ENCODE assay signal across 8 cellular contexts in genomic region chr13:98977568-98978270, GRCh38. TPM values are rescaled to one million over a fixed set of nuclear protein-coding genes. Genes with fewer than 3 reads are reported as not detected.
DNase-seq lines count a peak whose midpoint lies in the region; ATAC-seq and TF ChIP-seq lines count a peak whose summit lies in the region.

Gene DOCK9, minus strand, starts transcription at chr13:98978064. Its CDS starts 155 bp downstream, at chr13:98977909.

- H3K9me3 ChIP-seq in liver (ENCODE audit: control insufficient read depth in 4 of 4, low read length in 3 of 4) (no peaks in the 10 kb centered on the region), Karpas-422 (ENCODE audit: low read length) (no peaks in the 10 kb centered on the region)

- peak within 1 kb of the TSS; percentile 65 for H3K4me3 ChIP-seq in coronary artery
- peak within 1 kb of the TSS; percentile 28 to 51 (median 47) for H3K4me3 ChIP-seq in liver (ENCODE audit: low read depth in 1 of 3, low read length in 3 of 3)
- H3K4me3 ChIP-seq in Karpas-422 (ENCODE audit: low read length): no peak within 1 kb of the TSS

- H3K9ac ChIP-seq in liver (ENCODE audit: low read depth in 1 of 2, low read length in 2 of 2) (peak within 1 kb of the TSS in 1 of 2 donors; percentile 47), Karpas-422 (ENCODE audit: low read length) (no peak within 1 kb of the TSS)

- no peak for ATAC-seq in GM21526 (IDR thresholded peaks at IDR 0.05; ENCODE audit: low FRiP score, unreplicated experiment)
- ATAC-seq in GM18505 (IDR thresholded peaks at IDR 0.05; ENCODE audit: unreplicated experiment): no peak

- H3K27me3 ChIP-seq in liver (ENCODE audit: control insufficient read depth in 4 of 4, insufficient read depth in 4 of 4, low read length in 3 of 4): no peaks in the 10 kb centered on the region
- H3K27me3 ChIP-seq in Karpas-422 (ENCODE audit: low read length): no peaks in the 10 kb centered on the region

- H2AFZ ChIP-seq in Karpas-422 (ENCODE audit: low read length): no peak within 1 kb of the TSS

- no peak for TF ChIP-seq POLR2A in GM18505 (IDR thresholded peaks at IDR 0.05; ENCODE audit: borderline replicate concordance, extremely low read depth, insufficient read depth, insufficient read length)

- peaks cover 0 to 21% (median 8%) of the 10 kb centered on the region in 4 donors for H3K4me1 ChIP-seq in liver (ENCODE audit: control insufficient read depth in 4 of 4, insufficient read depth in 4 of 4, low read length in 3 of 4)
- H3K4me1 ChIP-seq in Karpas-422 (ENCODE audit: low read length): peaks cover 7% of the 10 kb centered on the region; the same call in 1 of the 2 replicates

- H4K20me1 ChIP-seq in Karpas-422 (ENCODE audit: insufficient read depth, low read depth, low read length): 0 out of 2 replicates have a peak, but pooled peaks cover 8% of the 10 kb centered on the region

- no peak within 1 kb of the TSS for H3K4me2 ChIP-seq in Karpas-422 (ENCODE audit: low read depth, low read length, poor library complexity, severe bottlenecking)

- H3K9me2 ChIP-seq in Karpas-422 (replicated peaks; ENCODE audit: insufficient read depth, low read length): no peaks in the 10 kb centered on the region

- H3K79me2 ChIP-seq in Karpas-422 (ENCODE audit: low read length): no peaks in the 10 kb centered on the region

- DNase-seq in AG08396 (ENCODE audit: low spot score) (peak; percentile 65), NCI-H345 (lab: John Stamatoyannopoulos, UW) (peak; percentile 22), coronary artery (ENCODE audit: low spot score) (no peak), stromal cell of bone marrow (ENCODE audit: low read depth) (peak; percentile 19), Karpas-422 (no peak)

- peak in 1 of 2 donors; percentile 59 for TF ChIP-seq RAD21 in liver (IDR thresholded peaks at IDR 0.05)

- WGBS in liver: 30% methylated on average over 16 of the region's 16 CpGs

- peak within 1 kb of the TSS in 1 of 2 donors; percentile 61 for H3K27ac ChIP-seq in coronary artery
- no peak within 1 kb of the TSS for H3K27ac ChIP-seq in liver (ENCODE audit: low read depth in 1 of 2, low read length in 2 of 2)
- H3K27ac ChIP-seq in Karpas-422 (ENCODE audit: low read length): no peak within 1 kb of the TSS

- TF ChIP-seq CTCF in coronary artery (IDR thresholded peaks at IDR 0.05): no peak
- no peak for TF ChIP-seq CTCF in liver (IDR thresholded peaks at IDR 0.05; ENCODE audit: low read depth, low read length, missing input control)

- H3K36me3 ChIP-seq in liver (ENCODE audit: control insufficient read depth in 4 of 4, insufficient read depth in 3 of 4, low read depth in 1 of 4, low read length in 3 of 4): no peaks in the 10 kb centered on the region
- H3K36me3 ChIP-seq in Karpas-422 (ENCODE audit: insufficient read depth, low read length): no peaks in the 10 kb centered on the region

TF ChIP-seq in liver, 16 proteins besides CTCF, POLR2A, EP300 and RAD21:
- TF ChIP-seq MAX (IDR thresholded peaks at IDR 0.05): no peak
- TF ChIP-seq ATF3 (IDR thresholded peaks at IDR 0.05): no peak
- no peak for TF ChIP-seq EGR1 (IDR thresholded peaks at IDR 0.05; ENCODE audit: low read depth in 2 of 2)
- no peak for TF ChIP-seq NR2F2 (IDR thresholded peaks at IDR 0.05)
- no peak for TF ChIP-seq RXRA (IDR thresholded peaks at IDR 0.05)
- TF ChIP-seq TAF1 (conservative IDR thresholded peaks at IDR 0.05): no peak
- peak; percentile 44 for TF ChIP-seq SP1 (IDR thresholded peaks at IDR 0.05)
- no peak for TF ChIP-seq HNF4G (IDR thresholded peaks at IDR 0.05)
- TF ChIP-seq ZBTB33 (IDR thresholded peaks at IDR 0.05): no peak
- peak; percentile 17 for TF ChIP-seq YY1 (IDR thresholded peaks at IDR 0.05)
- TF ChIP-seq FOXA2 (IDR thresholded peaks at IDR 0.05): no peak
- no peak for TF ChIP-seq GABPA (IDR thresholded peaks at IDR 0.05 in 1 of 2, conservative IDR thresholded peaks at IDR 0.05 in 1 of 2)
TF ChIP-seq in liver: peak in this region for 2.

RNA-seq across cellular contexts. Expression of gene DOCK9, which starts in this region (rescaled TPM):
- total RNA-seq in liver: 10 to 100 TPM in 1 of 2 donors, 1 to 10 TPM in 1; 9.6 to 31.3 TPM
- polyA plus RNA-seq in liver: 10 to 100 TPM in 1 of 2 donors, 1 to 10 TPM in 1; 5.4 to 11.5 TPM
- 3.7 and 6.7 TPM in 2 replicates for total RNA-seq in Karpas-422 (2014; rRNA removed; shearing (Covaris generic); ENCODE audit: low replicate concordance)

Comparison
In these comparisons a context has a peak if more than half of its experiments do, and no peak if none do; other contexts are left out.
1. DNase-seq: peak in AG08396 (single experiment), NCI-H345 (single experiment) and stromal cell of bone marrow (single experiment); none in coronary artery (single experiment) and Karpas-422 (single experiment).